Comparison of ENCODE assay signal across 14 cellular contexts in genomic region chr3:157113832-157114505, GRCh38. TPM values are rescaled to one million over a fixed set of nuclear protein-coding genes. Genes with fewer than 3 reads are reported as not detected.
A peak's percentile ranks its signal among the peaks of the same experiment; 100 is the strongest.
DNase-seq lines count a peak whose midpoint lies in the region; ATAC-seq and TF ChIP-seq lines count a peak whose summit lies in the region.
"Had no signal": no experiment of that assay in that cellular context is flagged by ENCODE, and none has a peak within 500 bp of the region (broad histone marks: within the 10 kb centered on the region; RNA-seq: fewer than 3 reads in every experiment).

No MANE protein-coding gene starts in this region.

- CTCF ChIA-PET in T-cell (lab: Charles Lee) = interaction anchor here (0.7 to 1.7 kb wide), 5 partner anchors 11 to 604 kb away, joined by 3 to 5 read pairs (median 4); no protein-coding TSS in a partner anchor
- CTCF ChIA-PET in CD4-positive, alpha-beta memory T cell (lab: Charles Lee; ENCODE audit: partially characterized antibody) = interaction anchor here (0.8 to 3.9 kb wide), 10 partner anchors 8 to 34 kb away, joined by 3 to 15 read pairs (median 4); no protein-coding TSS in a partner anchor

- H3K36me3 Mint-ChIP-seq in HFFc6 (ENCODE audit: low read depth) = no peaks in the 10 kb centered on the region
- no peaks in the 10 kb centered on the region for H3K36me3 Mint-ChIP-seq in T-cell
- H3K36me3 Mint-ChIP-seq in CD4-positive, alpha-beta memory T cell = no peaks in the 10 kb centered on the region

- H3K27me3 Mint-ChIP-seq in HFFc6 (ENCODE audit: insufficient read depth) (peaks cover 1% of the 10 kb centered on the region; the same call in 1 of the 2 replicates), T-cell (no peaks in the 10 kb centered on the region)
- peaks cover 0 to 4% of the 10 kb centered on the region in 2 donors for H3K27me3 Mint-ChIP-seq in CD4-positive, alpha-beta memory T cell

- TF ChIP-seq CTCF in HFFc6 (IDR thresholded peaks at IDR 0.05) = peak; percentile 33; the same call in 1 of the 2 replicates

- WGBS in mesendoderm (ENCODE audit: extremely low coverage, insufficient coverage, low lambda C conversion rate) = no CpG with 5 or more reads among the region's 3 CpGs

- no peaks in the 10 kb centered on the region for H3K9me3 Mint-ChIP-seq in HFFc6
- H3K9me3 Mint-ChIP-seq in T-cell = no peaks in the 10 kb centered on the region
- no peaks in the 10 kb centered on the region for H3K9me3 Mint-ChIP-seq in CD4-positive, alpha-beta memory T cell

- no peaks in the 10 kb centered on the region for H3K36me3 ChIP-seq in mesendoderm (ENCODE audit: control insufficient read depth, insufficient read depth, low read length)
- H3K36me3 ChIP-seq in CD4-positive, alpha-beta memory T cell (ENCODE audit: insufficient read depth, low read length) = no peaks in the 10 kb centered on the region
- H3K36me3 ChIP-seq: upper lobe of left lung had no signal

- no peak overlapping the region for H3K4me3 ChIP-seq in mesendoderm (ENCODE audit: low read length)
- no peak overlapping the region for H3K4me3 ChIP-seq in CD4-positive, alpha-beta memory T cell (ENCODE audit: low read length in 2 of 2)
- H3K4me3 ChIP-seq: upper lobe of left lung had no signal

- no peak overlapping the region for H3K4ac ChIP-seq in mesendoderm (ENCODE audit: low read depth, low read length)

- DNase-seq in NCI-H82 (lab: John Stamatoyannopoulos, UW) = peak; percentile 33
- no peak for DNase-seq in NCI-H82 treated with DMSO at 0.1 percent for 48 hours (lab: John Stamatoyannopoulos, UW; ENCODE audit: unreplicated experiment)
- no peak for DNase-seq in HFFc6
- DNase-seq in T-cell = no peak
- DNase-seq in mesendoderm = peak; percentile 50
- no peak for DNase-seq in stimulated activated CD4-positive, alpha-beta T cell treated with anti-CD3 and anti-CD28 coated beads, Interleukin-12 subunit alpha, Interleukin-12 subunit beta, amount 100 ng/mL, for 4 hours
- DNase-seq in CD4-positive, alpha-beta memory T cell = no peak
- DNase-seq: activated CD4-positive, alpha-beta T cell treated with anti-CD3 and anti-CD28 coated beads for 4 hours; DMS79; NCI-H1092; NCI-H748 treated with DMSO at 0.1 percent for 48 hours; SW 1271; upper lobe of left lung had no signal

- no peaks in the 10 kb centered on the region for H3K9me3 ChIP-seq in CD4-positive, alpha-beta memory T cell (ENCODE audit: control insufficient read depth in 1 of 2, low read length in 2 of 2)
- H3K9me3 ChIP-seq: upper lobe of left lung had no signal

- no peak overlapping the region for H2BK120ac ChIP-seq in mesendoderm (ENCODE audit: low read depth, low read length)

- H4K5ac ChIP-seq in mesendoderm (ENCODE audit: low read length) = no peak overlapping the region

- POLR2A ChIA-PET in T-cell (lab: Charles Lee) = interaction anchor here (0.6 kb wide), 2 partner anchors 28 to 971 kb away, joined by 3 to 4 read pairs; no protein-coding TSS in a partner anchor
- POLR2A ChIA-PET in CD4-positive, alpha-beta memory T cell (lab: Charles Lee; ENCODE audit: partially characterized antibody) = interaction anchor here (1.4 to 1.6 kb wide), 2 partner anchors 10 to 25 kb away, joined by 4 to 6 read pairs; no protein-coding TSS in a partner anchor

- H3K23ac ChIP-seq in mesendoderm (ENCODE audit: low read length) = no peak overlapping the region

- H3K79me1 ChIP-seq in mesendoderm (ENCODE audit: low read length) = no peaks in the 10 kb centered on the region

- H4K8ac ChIP-seq in mesendoderm (ENCODE audit: low read depth, low read length) = no peak overlapping the region

- ATAC-seq in T-cell (replicated peaks in 1 of 4) = peak; percentile 50 to 84 (median 62)
- ATAC-seq in HG03196 (IDR thresholded peaks at IDR 0.05; ENCODE audit: unreplicated experiment) = no peak

- H3K4me2 ChIP-seq in mesendoderm (ENCODE audit: low read length) = no peak overlapping the region

- no peak overlapping the region for H2BK15ac ChIP-seq in mesendoderm (replicated peaks; ENCODE audit: low read depth)

- no peak overlapping the region for H3K56ac ChIP-seq in mesendoderm (ENCODE audit: low read length)

- H3K27ac Mint-ChIP-seq in HFFc6 = no peak overlapping the region
- H3K27ac Mint-ChIP-seq in T-cell = no peak overlapping the region
- H3K27ac Mint-ChIP-seq in CD4-positive, alpha-beta memory T cell = peak overlapping the region in 2 of 7 donors; percentile 15 to 32

- no peaks in the 10 kb centered on the region for H3K27me3 ChIP-seq in mesendoderm (ENCODE audit: insufficient read depth, low read length, poor library complexity)
- H3K27me3 ChIP-seq in CD4-positive, alpha-beta memory T cell (ENCODE audit: insufficient read depth, low read length) = no peaks in the 10 kb centered on the region
- H3K27me3 ChIP-seq: upper lobe of left lung had no signal

- no peak overlapping the region for H3K27ac ChIP-seq in mesendoderm (ENCODE audit: low read depth, low read length)
- H3K27ac ChIP-seq in CD4-positive, alpha-beta memory T cell (ENCODE audit: low read depth, low read length) = no peak overlapping the region
- H3K27ac ChIP-seq: upper lobe of left lung had no signal

- H3K4me1 Mint-ChIP-seq in HFFc6 (ENCODE audit: low read depth) = peaks cover 48% of the 10 kb centered on the region
- peaks cover 0 to 3% (median 3%) of the 10 kb centered on the region in 3 donors for H3K4me1 Mint-ChIP-seq in T-cell
- H3K4me1 Mint-ChIP-seq in CD4-positive, alpha-beta memory T cell = peaks cover 0 to 4% (median 0%) of the 10 kb centered on the region in 4 donors

- peaks cover 6% of the 10 kb centered on the region for H3K4me1 ChIP-seq in mesendoderm (ENCODE audit: control insufficient read depth, low read depth, low read length)
- no peaks in the 10 kb centered on the region for H3K4me1 ChIP-seq in CD4-positive, alpha-beta memory T cell (ENCODE audit: insufficient read depth, low read length)
- H3K4me1 ChIP-seq: upper lobe of left lung had no signal

- no peak overlapping the region for H3K9ac ChIP-seq in mesendoderm (ENCODE audit: low read length)

- no peak overlapping the region for H2AK5ac ChIP-seq in mesendoderm (ENCODE audit: low read length)

- no peak overlapping the region for H3K18ac ChIP-seq in mesendoderm (ENCODE audit: low read length)

- H2BK5ac ChIP-seq in mesendoderm (ENCODE audit: low read length) = no peak overlapping the region

- no peak overlapping the region for H3K4me3 Mint-ChIP-seq in HFFc6
- H3K4me3 Mint-ChIP-seq in T-cell = no peak overlapping the region
- no peak overlapping the region for H3K4me3 Mint-ChIP-seq in CD4-positive, alpha-beta memory T cell

- intact Hi-C loops in CD4-positive, alpha-beta memory T cell (cut with micrococcal nuclease) = loop anchor here (2.0 kb wide), 1 partner anchor 15 kb away; no protein-coding TSS in a partner anchor

- no peaks in the 10 kb centered on the region for H3K79me2 ChIP-seq in mesendoderm (ENCODE audit: control insufficient read depth, insufficient read depth, low read length)

RNA-seq across cellular contexts. Expression of gene CCNL1, which starts 46.0 kb away (rescaled TPM):
- total RNA-seq in HFFc6 (2021; fragmentation: NEBNext Ultra II Directional; extraction: Animal tissue kit (Norgen Biotek cat#: 25700)) = 10 to 100 TPM; 47.4 to 74.3 (median 65.1) TPM
- total RNA-seq in T-cell = 1,000 to 10,000 TPM in 2 of 5 donors, 100 to 1,000 TPM in 3; 271 to 1,140 (median 276) TPM
- polyA plus RNA-seq in mesendoderm (2013, experiment 1 of 2) = 49.8 TPM
- polyA plus RNA-seq in mesendoderm (2013, experiment 2 of 2) = 46.0 TPM
- total RNA-seq in CD4-positive, alpha-beta memory T cell = 100 to 1,000 TPM; 327 to 330 TPM
- polyA plus RNA-seq in CD4-positive, alpha-beta memory T cell = 10 to 100 TPM; 62.7 to 69.7 TPM

Comparison
In these comparisons a context has a peak if more than half of its experiments do, and no peak if none do; other contexts are left out.
1. DNase-seq: peak in NCI-H82 (single experiment) and mesendoderm (single experiment); none in NCI-H82 treated with DMSO at 0.1 percent for 48 hours (single experiment), HFFc6 (single experiment), T-cell (0 of 34), stimulated activated CD4-positive, alpha-beta T cell treated with anti-CD3 and anti-CD28 coated beads, Interleukin-12 subunit alpha, Interleukin-12 subunit beta, amount 100 ng/mL, for 4 hours (single experiment) and CD4-positive, alpha-beta memory T cell (0 of 5).